In the genomic region with DNA sequence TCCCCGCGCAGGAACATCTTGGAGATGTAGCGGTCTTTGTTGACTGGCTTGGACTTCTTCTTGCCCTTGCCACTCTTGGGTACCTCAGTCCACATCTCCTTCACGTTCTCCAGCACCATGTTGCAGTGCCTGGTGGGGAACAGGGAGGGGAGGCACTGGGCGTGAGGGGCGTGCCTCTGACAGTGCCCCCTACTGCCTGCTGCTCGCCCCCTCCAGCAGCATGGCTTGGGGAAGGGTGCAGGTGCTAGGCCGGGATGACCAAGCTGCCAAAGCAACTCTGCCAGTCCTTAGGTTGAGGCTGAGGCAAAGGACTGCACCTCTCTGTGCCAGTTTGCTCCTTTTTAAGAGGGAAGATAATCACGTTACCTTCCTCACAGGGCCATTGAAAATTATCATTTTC, we compare ENCODE assay signal across 23 cellular contexts. TPM values are rescaled to one million over a fixed set of nuclear protein-coding genes. Genes with fewer than 3 reads are reported as not detected.
DNase-seq lines count a peak whose midpoint lies in the region; ATAC-seq, FAIRE-seq and TF ChIP-seq lines count a peak whose summit lies in the region.
"Had no signal": no experiment of that assay in that cellular context is flagged by ENCODE, and none has a peak within 500 bp of the region (broad histone marks: within the 10 kb centered on the region; RNA-seq: fewer than 3 reads in every experiment).

No MANE protein-coding gene starts in this region.

- H2AFZ ChIP-seq in HCT116 (ENCODE audit: low read depth, low read length, poor library complexity, severe bottlenecking) (no peak overlapping the region), GM12878 (ENCODE audit: control insufficient read depth, low read depth, low read length) (no peak overlapping the region), trophoblast cell (ENCODE audit: insufficient read depth, low read length, poor library complexity) (no peak overlapping the region)

- no peak overlapping the region for H3K14ac ChIP-seq in trophoblast cell (ENCODE audit: low read length)

- in situ Hi-C loops in GM12878 (cut with MboI): no loop called here

- H3K4ac ChIP-seq in trophoblast cell (ENCODE audit: low read depth, low read length): no peak overlapping the region

- ATAC-seq in HCT116: no peak
- ATAC-seq in GM12878: no peak
- no peak for ATAC-seq in SK-N-SH treated with all-trans-retinoic acid at 6 μM for 48 hours
- ATAC-seq: T-helper 17 cell had no signal

- H3K36me3 Mint-ChIP-seq in T-helper 2 cell treated with Interferon-gamma antibody and Interleukin-4, amounts not matched to agents 5 μg/mL and 100 μg/mL, for 36 hours (ENCODE audit: low read depth): peaks cover 48% of the 10 kb centered on the region

- H2BK5ac ChIP-seq in trophoblast cell (ENCODE audit: low read depth, low read length, poor library complexity): no peak overlapping the region

- H3K27ac Mint-ChIP-seq in T-helper 2 cell treated with Interferon-gamma antibody and Interleukin-4, amounts not matched to agents 5 μg/mL and 100 μg/mL, for 36 hours: no peak overlapping the region
- H3K27ac Mint-ChIP-seq: CD4-positive, CD25-positive, alpha-beta regulatory T cell; T-helper 17 cell had no signal

- peaks cover 42% of the 10 kb centered on the region for H3K79me2 ChIP-seq in HCT116 (ENCODE audit: insufficient read depth, low read length)
- peaks cover 17% of the 10 kb centered on the region for H3K79me2 ChIP-seq in GM12878 (ENCODE audit: control insufficient read depth, insufficient read depth, low read length)
- peaks cover 2% of the 10 kb centered on the region for H3K79me2 ChIP-seq in trophoblast cell (ENCODE audit: control insufficient read depth, insufficient read depth, low read length, poor library complexity)

- H3K9me2 ChIP-seq in HCT116 (ENCODE audit: insufficient read depth): no peaks in the 10 kb centered on the region

- no peak overlapping the region for H2BK12ac ChIP-seq in trophoblast cell (ENCODE audit: low read length)

- H3K27ac ChIP-seq in HCT116 (ENCODE audit: low read depth, low read length): no peak overlapping the region
- H3K27ac ChIP-seq in GM12878 (ENCODE audit: control insufficient read depth, insufficient read depth): no peak overlapping the region
- no peak overlapping the region for H3K27ac ChIP-seq in trophoblast cell (ENCODE audit: low read depth, low read length)
- H3K27ac ChIP-seq: Peyer's patch had no signal

- BruUV-seq in HCT116 (replicated peaks; lab: Mats Ljungman, UMichigan): no TSS peak
- BruUV-seq in GM12878 (replicated peaks; lab: Mats Ljungman, UMichigan): no TSS peak

- RAD21 ChIA-PET in HCT116 (lab: Charles Lee; ENCODE audit: low non-redundant PET in 1 of 2, low total read pairs in 2 of 2, uncharacterized antibody in 2 of 2, unreplicated experiment in 2 of 2): no interaction called here
- RAD21 ChIA-PET in GM12878 (lab: Charles Lee; ENCODE audit: unreplicated experiment): no interaction called here

- H3K27me3 ChIP-seq in HCT116 (ENCODE audit: insufficient read depth, low read length): no peaks in the 10 kb centered on the region
- no peaks in the 10 kb centered on the region for H3K27me3 ChIP-seq in GM12878 (replicated peaks in 1 of 2; ENCODE audit: control insufficient read depth in 2 of 2, insufficient read depth in 2 of 2, low read length in 1 of 2)
- H3K27me3 ChIP-seq in trophoblast cell (ENCODE audit: insufficient read depth, low read length): no peaks in the 10 kb centered on the region
- H3K27me3 ChIP-seq: Peyer's patch had no signal

- H4K20me1 ChIP-seq in HCT116 (ENCODE audit: insufficient read depth): no peaks in the 10 kb centered on the region; the same call in 1 of the 2 replicates
- H4K20me1 ChIP-seq in GM12878 (ENCODE audit: control insufficient read depth, insufficient read depth): no peaks in the 10 kb centered on the region; the same call in 1 of the 2 replicates

- H2BK120ac ChIP-seq in trophoblast cell (ENCODE audit: insufficient read depth, low read length, poor library complexity): no peak overlapping the region

- no peak overlapping the region for H3K4me3 Mint-ChIP-seq in T-helper 2 cell treated with Interferon-gamma antibody and Interleukin-4, amounts not matched to agents 5 μg/mL and 100 μg/mL, for 36 hours
- H3K4me3 Mint-ChIP-seq: T-helper 17 cell had no signal

- no peak for TF ChIP-seq EP300 in GM12878 (IDR thresholded peaks at IDR 0.05; ENCODE audit: borderline replicate concordance in 1 of 2, control insufficient read depth in 1 of 2, low read depth in 2 of 2, low read length in 2 of 2)

- H3K4me2 ChIP-seq in HCT116 (ENCODE audit: low read length) (no peak overlapping the region), GM12878 (ENCODE audit: control insufficient read depth, insufficient read depth) (no peak overlapping the region), trophoblast cell (ENCODE audit: low read length) (no peak overlapping the region)

- no peak overlapping the region for H2AK5ac ChIP-seq in trophoblast cell (ENCODE audit: low read length)

- peak; percentile 4 for TF ChIP-seq CTCF in GM12873 (IDR thresholded peaks at IDR 0.05; ENCODE audit: insufficient read depth, low read depth, low read length, missing control alignments)
- 0 out of 6 replicates have a peak, but pooled peaks of 2 of the 3 experiments have one; percentile 16 to 29 for TF ChIP-seq CTCF in HCT116 (IDR thresholded peaks at IDR 0.05 in 2 of 3, conservative IDR thresholded peaks at IDR 0.05 in 1 of 3; ENCODE audit: borderline replicate concordance in 1 of 3, insufficient read depth in 1 of 3, low read depth in 2 of 3, low read length in 2 of 3)
- TF ChIP-seq CTCF in GM12878 (IDR thresholded peaks at IDR 0.05 in 2 of 3, conservative IDR thresholded peaks at IDR 0.05 in 1 of 3; ENCODE audit: control insufficient read depth in 2 of 3, extremely low read depth in 1 of 3, insufficient read depth in 1 of 3, low read depth in 3 of 3, low read length in 3 of 3): no peak

- WGBS in GM12878 (ENCODE audit: insufficient coverage, insufficient replicate concordance, low lambda C conversion rate, missing lambda C conversion rate): 87% methylated on average over 9 of the region's 9 CpGs
- no CpG with 5 or more reads among the region's 9 CpGs for WGBS in trophoblast cell (ENCODE audit: extremely low coverage, insufficient coverage, insufficient read length)

- no peak for FAIRE-seq in GM12878 (lab: Jason Lieb, UNC)
- FAIRE-seq: GM19239 had no signal

- CTCF ChIA-PET in HCT116 (lab: Charles Lee) (no interaction called here), GM12878 (lab: Yijun Ruan, JAX) (interaction anchor here (0.6 to 3.8 kb wide), 4 partner anchors 8 to 184 kb away, joined by 3 to 22 read pairs (median 4); no protein-coding TSS in a partner anchor)

- no peak overlapping the region for H4K12ac ChIP-seq in trophoblast cell (ENCODE audit: low read depth, low read length)

- H3K9me3 ChIP-seq in HCT116 (ENCODE audit: control insufficient read depth in 1 of 2, insufficient read depth in 1 of 2, low read depth in 1 of 2, low read length in 2 of 2): no peaks in the 10 kb centered on the region
- H3K9me3 ChIP-seq in GM12878 (replicated peaks; ENCODE audit: control insufficient read depth, insufficient read depth, low read length): no peaks in the 10 kb centered on the region
- H3K9me3 ChIP-seq in trophoblast cell (ENCODE audit: insufficient read depth, low read depth, low read length): no peaks in the 10 kb centered on the region
- H3K9me3 ChIP-seq: Peyer's patch had no signal

- peaks cover 4% of the 10 kb centered on the region for H3K79me1 ChIP-seq in trophoblast cell (ENCODE audit: low read length)

- peaks cover 15% of the 10 kb centered on the region for H3K4me1 Mint-ChIP-seq in T-helper 2 cell treated with Interferon-gamma antibody and Interleukin-4, amounts not matched to agents 5 μg/mL and 100 μg/mL, for 36 hours (ENCODE audit: low read depth)

- H3K9ac ChIP-seq in HCT116 (ENCODE audit: low read length): no peak overlapping the region
- H3K9ac ChIP-seq in GM12878 (ENCODE audit: control insufficient read depth, insufficient read depth, low read length): no peak overlapping the region
- no peak overlapping the region for H3K9ac ChIP-seq in trophoblast cell (ENCODE audit: low read length)

- H3K4me1 ChIP-seq in HCT116 (ENCODE audit: control insufficient read depth in 1 of 2, insufficient read depth in 2 of 2, low read length in 2 of 2) (peaks cover 3 to 11% of the 10 kb centered on the region in 2 experiments; a peak in 3 of 4 replicates), GM12878 (ENCODE audit: control insufficient read depth, insufficient read depth, low read length) (peaks cover 3% of the 10 kb centered on the region), trophoblast cell (ENCODE audit: control insufficient read depth in 1 of 2, insufficient read depth in 2 of 2, low read length in 2 of 2) (no peaks in the 10 kb centered on the region)

- H3K9me3 Mint-ChIP-seq in T-helper 2 cell treated with Interferon-gamma antibody and Interleukin-4, amounts not matched to agents 5 μg/mL and 100 μg/mL, for 36 hours: no peaks in the 10 kb centered on the region

- SMC1A ChIA-PET in GM12878 (lab: Charles Lee; ENCODE audit: uncharacterized antibody, unreplicated experiment): interaction anchor here (2.1 to 2.4 kb wide), 2 partner anchors 11 to 30 kb away, joined by 5 to 9 read pairs; no protein-coding TSS in a partner anchor

- TF ChIP-seq POLR2A in HCT116 (IDR thresholded peaks at IDR 0.05; ENCODE audit: borderline replicate concordance, extremely low read depth, insufficient read depth, insufficient read length): no peak
- TF ChIP-seq POLR2A in GM12878 (IDR thresholded peaks at IDR 0.05; ENCODE audit: low read depth, low read length): peak; percentile 59

- DNase-seq in HCT116 (ENCODE audit: low read depth, low spot score) (no peak), GM12878 (ENCODE audit: low read depth, low spot score) (no peak), trophoblast cell (no peak), NCI-H2107 treated with DMSO at 0.1 percent for 48 hours (lab: John Stamatoyannopoulos, UW; ENCODE audit: unreplicated experiment) (no peak)
- no peak for DNase-seq in T-helper 2 cell treated with Interferon-gamma antibody and Interleukin-4, amounts not matched to agents 5 μg/mL and 100 μg/mL, for 36 hours (ENCODE audit: low spot score)
- DNase-seq: CD4-positive, CD25-positive, alpha-beta regulatory T cell; GOT3; MM.1S; NCI-H1048; NCI-H1417 treated with DMSO at 0.1 percent for 48 hours; NCI-H187 treated with DMSO at 0.1 percent for 48 hours; NCI-H226; NCI-H524; NCI-H774; Peyer's patch; Right ventricle myocardium superior; T-helper 17 cell had no signal

- POLR2A ChIA-PET in HCT116 (lab: Charles Lee): no interaction called here
- POLR2A ChIA-PET in GM12878 (lab: Charles Lee): interaction anchor here (0.6 to 0.7 kb wide), 2 partner anchors 14 to 18 kb away, joined by 3 read pairs; no protein-coding TSS in a partner anchor

- intact Hi-C loops in HCT116 (cut with micrococcal nuclease) (no loop called here), GM12878 (cut with micrococcal nuclease; ENCODE audit: unreplicated experiment) (no loop called here)

- TF ChIP-seq RAD21 in HCT116 (IDR thresholded peaks at IDR 0.05; ENCODE audit: low read depth): no peak
- TF ChIP-seq RAD21 in GM12878 (IDR thresholded peaks at IDR 0.05; ENCODE audit: insufficient read depth, low read depth, low read length): no peak

- H3K36me3 ChIP-seq in HCT116 (ENCODE audit: control insufficient read depth in 1 of 2, insufficient read depth in 2 of 2, low read length in 2 of 2) (peaks cover 23 to 44% of the 10 kb centered on the region in 2 experiments), GM12878 (ENCODE audit: control insufficient read depth in 2 of 2, insufficient read depth in 2 of 2, low read length in 1 of 2) (peaks cover 10 to 19% of the 10 kb centered on the region in 2 experiments), trophoblast cell (ENCODE audit: control insufficient read depth in 1 of 2, insufficient read depth in 2 of 2, low read length in 2 of 2) (peaks cover 38 to 49% of the 10 kb centered on the region in 2 experiments)

- H4K91ac ChIP-seq in trophoblast cell (ENCODE audit: low read depth, low read length): no peak overlapping the region

- no peaks in the 10 kb centered on the region for H3K27me3 Mint-ChIP-seq in T-helper 2 cell treated with Interferon-gamma antibody and Interleukin-4, amounts not matched to agents 5 μg/mL and 100 μg/mL, for 36 hours (ENCODE audit: low read depth)
- H3K27me3 Mint-ChIP-seq: CD4-positive, CD25-positive, alpha-beta regulatory T cell; T-helper 17 cell had no signal

- H3K23ac ChIP-seq in trophoblast cell (ENCODE audit: low read length): no peak overlapping the region

- H4K8ac ChIP-seq in trophoblast cell (ENCODE audit: low read depth, low read length): no peak overlapping the region

- no peak overlapping the region for H3K18ac ChIP-seq in trophoblast cell (ENCODE audit: low read length)

- no peak overlapping the region for H3K4me3 ChIP-seq in HCT116 (replicated peaks in 1 of 2; ENCODE audit: low read depth in 1 of 2, low read length in 2 of 2)
- no peak overlapping the region for H3K4me3 ChIP-seq in GM12878
- peak overlapping the region; percentile 59 for H3K4me3 ChIP-seq in trophoblast cell (ENCODE audit: low read depth, low read length)
- H3K4me3 ChIP-seq: Peyer's patch had no signal

RNA-seq across cellular contexts. Expression of a gene that starts 4.2 kb away (rescaled TPM):
- total RNA-seq in HCT116 (2021; ENCODE audit: unreplicated experiment) (927 TPM), GM12878 (2014; rRNA removed) (600 and 677 TPM in 2 replicates), GM12878 (2014; rRNA removed; fragmentation: Illumina TruSeq; extraction: Trizol) (526 and 536 TPM in 2 replicates), GM12878 (2021) (806 and 844 TPM in 2 replicates)
- 945 and 1,044 TPM in 2 replicates for polyA plus RNA-seq in HCT116 (2012)
- 19.1 and 20.3 TPM in 2 replicates for total RNA-seq in GM12878 (2013; cell fraction: nucleolus; rRNA removed)
- 1,217 TPM for polyA plus RNA-seq in GM12878 (2011; ENCODE audit: low read depth)
- polyA plus RNA-seq in GM12878 (2011; rRNA removed) (939 and 1,096 TPM in 2 replicates), GM12878 (2014; fragmentation: Illumina TruSeq; extraction: Trizol) (529 and 569 TPM in 2 replicates), GM12878 (2014; fragmentation: Nextera tagmentation; extraction: Ambion mirVana) (1,000 to 10,000 TPM; 3,237 to 3,621 TPM), GM12878 (2014; rRNA removed) (736 and 920 TPM in 2 replicates), GM12878 (2016; fragmentation: Nextera tagmentation; extraction: Ambion mirVana) (1,000 to 10,000 TPM; 1,262 to 1,451 TPM)
- 658 and 666 TPM in 2 replicates for polyA plus RNA-seq in GM12878 (2011; cell fraction: cytosol; rRNA removed)
- polyA plus RNA-seq in GM12878 (2011; cell fraction: nucleus; rRNA removed): 281 and 330 TPM in 2 replicates
- 408 and 604 TPM in 2 replicates for polyA plus RNA-seq in GM12878 (2012)
- polyA minus RNA-seq in GM12878 (2011; rRNA and poly(A)+ RNA removed): 108 and 145 TPM in 2 replicates
- 68.6 and 75.2 TPM in 2 replicates for polyA minus RNA-seq in GM12878 (2011; cell fraction: cytosol; rRNA and poly(A)+ RNA removed)
- polyA minus RNA-seq in GM12878 (2011; cell fraction: nucleus; rRNA and poly(A)+ RNA removed): 41.1 and 50.2 TPM in 2 replicates
- 1,318 and 1,337 TPM in 2 replicates for polyA plus RNA-seq in trophoblast cell (2013)

RNA-seq across cellular contexts. Expression of a gene that starts 4.9 kb away (rescaled TPM):
- total RNA-seq in HCT116 (2021; ENCODE audit: unreplicated experiment) (19.5 TPM), GM12878 (2014; rRNA removed) (17.5 and 19.4 TPM in 2 replicates), GM12878 (2014; rRNA removed; fragmentation: Illumina TruSeq; extraction: Trizol) (6.9 and 7.6 TPM in 2 replicates), GM12878 (2021) (22.6 and 23.9 TPM in 2 replicates)
- polyA plus RNA-seq in HCT116 (2012): 17.9 and 23.5 TPM in 2 replicates
- total RNA-seq in GM12878 (2013; cell fraction: nucleolus; rRNA removed): 10.1 and 11.3 TPM in 2 replicates
- polyA plus RNA-seq in GM12878 (2011; ENCODE audit: low read depth): 8.6 TPM
- polyA plus RNA-seq in GM12878 (2011; rRNA removed) (6.1 and 11.3 TPM in 2 replicates), GM12878 (2014; fragmentation: Illumina TruSeq; extraction: Trizol) (7.4 and 9.0 TPM in 2 replicates), GM12878 (2014; fragmentation: Nextera tagmentation; extraction: Ambion mirVana) (1 to 10 TPM; 1.1 to 1.7 TPM), GM12878 (2014; rRNA removed) (21.0 and 24.1 TPM in 2 replicates), GM12878 (2016; fragmentation: Nextera tagmentation; extraction: Ambion mirVana) (10 to 100 TPM; 11.1 to 12.6 TPM)
- polyA plus RNA-seq in GM12878 (2011; cell fraction: cytosol; rRNA removed): 21.2 and 21.3 TPM in 2 replicates
- polyA plus RNA-seq in GM12878 (2011; cell fraction: nucleus; rRNA removed): 61.2 and 61.4 TPM in 2 replicates
- polyA plus RNA-seq in GM12878 (2012): 13.0 and 16.8 TPM in 2 replicates
- polyA minus RNA-seq in GM12878 (2011; rRNA and poly(A)+ RNA removed): 9.5 and 15.0 TPM in 2 replicates
- polyA minus RNA-seq in GM12878 (2011; cell fraction: cytosol; rRNA and poly(A)+ RNA removed): 6.7 and 7.9 TPM in 2 replicates
- 9.9 and 10.3 TPM in 2 replicates for polyA minus RNA-seq in GM12878 (2011; cell fraction: nucleus; rRNA and poly(A)+ RNA removed)
- 10.0 and 10.1 TPM in 2 replicates for polyA plus RNA-seq in trophoblast cell (2013)

RNA-seq across cellular contexts. Expression of a gene that starts 19.6 kb away (rescaled TPM):
- total RNA-seq in HCT116 (2021; ENCODE audit: unreplicated experiment) (14.1 TPM), GM12878 (2014; rRNA removed) (14.5 and 17.8 TPM in 2 replicates), GM12878 (2014; rRNA removed; fragmentation: Illumina TruSeq; extraction: Trizol) (17.9 and 18.0 TPM in 2 replicates), GM12878 (2021) (22.1 and 25.6 TPM in 2 replicates)
- 9.9 and 10.3 TPM in 2 replicates for polyA plus RNA-seq in HCT116 (2012)
- 85.9 and 95.2 TPM in 2 replicates for total RNA-seq in GM12878 (2013; cell fraction: nucleolus; rRNA removed)
- polyA plus RNA-seq in GM12878 (2011; ENCODE audit: low read depth): 19.2 TPM
- polyA plus RNA-seq in GM12878 (2011; rRNA removed) (12.3 and 13.8 TPM in 2 replicates), GM12878 (2014; fragmentation: Illumina TruSeq; extraction: Trizol) (10.5 and 13.6 TPM in 2 replicates), GM12878 (2014; fragmentation: Nextera tagmentation; extraction: Ambion mirVana) (1 to 10 TPM; 1.7 TPM), GM12878 (2014; rRNA removed) (26.3 and 27.1 TPM in 2 replicates), GM12878 (2016; fragmentation: Nextera tagmentation; extraction: Ambion mirVana) (1 to 10 TPM; 4.2 to 5.4 TPM)
- polyA plus RNA-seq in GM12878 (2011; cell fraction: cytosol; rRNA removed): 9.7 and 14.7 TPM in 2 replicates
- 121 and 135 TPM in 2 replicates for polyA plus RNA-seq in GM12878 (2011; cell fraction: nucleus; rRNA removed)
- polyA plus RNA-seq in GM12878 (2012): 31.5 and 53.5 TPM in 2 replicates
- 19.0 and 34.2 TPM in 2 replicates for polyA minus RNA-seq in GM12878 (2011; rRNA and poly(A)+ RNA removed)
- 7.2 and 8.6 TPM in 2 replicates for polyA minus RNA-seq in GM12878 (2011; cell fraction: cytosol; rRNA and poly(A)+ RNA removed)
- 47.6 and 63.2 TPM in 2 replicates for polyA minus RNA-seq in GM12878 (2011; cell fraction: nucleus; rRNA and poly(A)+ RNA removed)
- polyA plus RNA-seq in trophoblast cell (2013): 0.60 and 0.99 TPM in 2 replicates
- total RNA-seq: LHCN-M2 had no signal

RNA-seq across cellular contexts. Expression of a gene that starts 43.1 kb away (rescaled TPM):
- 31.7 TPM for total RNA-seq in HCT116 (2021; ENCODE audit: unreplicated experiment)
- polyA plus RNA-seq in HCT116 (2012): 11.7 and 16.2 TPM in 2 replicates
- 42.3 and 45.5 TPM in 2 replicates for total RNA-seq in GM12878 (2013; cell fraction: nucleolus; rRNA removed)
- total RNA-seq in GM12878 (2014; rRNA removed): 23.6 and 26.4 TPM in 2 replicates
- total RNA-seq in GM12878 (2014; rRNA removed; fragmentation: Illumina TruSeq; extraction: Trizol): 8.3 and 11.0 TPM in 2 replicates
- 50.4 and 61.5 TPM in 2 replicates for total RNA-seq in GM12878 (2021)
- 8.0 TPM for polyA plus RNA-seq in GM12878 (2011; ENCODE audit: low read depth)
- polyA plus RNA-seq in GM12878 (2011; rRNA removed): 4.3 and 5.9 TPM in 2 replicates
- 10.1 and 12.8 TPM in 2 replicates for polyA plus RNA-seq in GM12878 (2011; cell fraction: cytosol; rRNA removed)
- 23.3 and 70.0 TPM in 2 replicates for polyA plus RNA-seq in GM12878 (2011; cell fraction: nucleus; rRNA removed)
- 20.2 and 20.5 TPM in 2 replicates for polyA plus RNA-seq in GM12878 (2012)
- 11.3 and 17.2 TPM in 2 replicates for polyA plus RNA-seq in GM12878 (2014; fragmentation: Illumina TruSeq; extraction: Trizol)
- polyA plus RNA-seq in GM12878 (2014; fragmentation: Nextera tagmentation; extraction: Ambion mirVana): 1 to 10 TPM; 2.5 to 7.1 TPM
- 25.3 and 31.3 TPM in 2 replicates for polyA plus RNA-seq in GM12878 (2014; rRNA removed)
- polyA plus RNA-seq in GM12878 (2016; fragmentation: Nextera tagmentation; extraction: Ambion mirVana): 10 to 100 TPM; 16.1 to 28.8 TPM
- polyA minus RNA-seq in GM12878 (2011; rRNA and poly(A)+ RNA removed): 6.6 and 15.0 TPM in 2 replicates
- polyA minus RNA-seq in GM12878 (2011; cell fraction: cytosol; rRNA and poly(A)+ RNA removed): 9.8 and 11.3 TPM in 2 replicates
- 5.2 and 19.3 TPM in 2 replicates for polyA minus RNA-seq in GM12878 (2011; cell fraction: nucleus; rRNA and poly(A)+ RNA removed)
- 21.9 and 23.0 TPM in 2 replicates for polyA plus RNA-seq in trophoblast cell (2013)

RNA-seq across cellular contexts. Expression of a gene that starts 45.6 kb away (rescaled TPM):
- total RNA-seq in HCT116 (2021; ENCODE audit: unreplicated experiment): 2.1 TPM
- 0.86 and 1.2 TPM in 2 replicates for polyA plus RNA-seq in HCT116 (2012)
- not detected in 2 replicates for total RNA-seq in GM12878 (2013; cell fraction: nucleolus; rRNA removed)
- 0.11 and 0.17 TPM in 2 replicates for total RNA-seq in GM12878 (2014; rRNA removed)
- not detected in 2 replicates for total RNA-seq in GM12878 (2014; rRNA removed; fragmentation: Illumina TruSeq; extraction: Trizol)
- total RNA-seq in GM12878 (2021): not detected in 2 replicates
- polyA plus RNA-seq in GM12878 (2011; ENCODE audit: low read depth): not detected
- 0.04 and 0.11 TPM in 2 replicates for polyA plus RNA-seq in GM12878 (2011; rRNA removed)
- polyA plus RNA-seq in GM12878 (2011; cell fraction: cytosol; rRNA removed): 0.15 and 0.17 TPM in 2 replicates
- polyA plus RNA-seq in GM12878 (2011; cell fraction: nucleus; rRNA removed): 0.15 and 0.16 TPM in 2 replicates
- polyA plus RNA-seq in GM12878 (2012): 0.07 and 0.08 TPM in 2 replicates
- 0.06 TPM in 1 of 2 replicates, not detected in the other for polyA plus RNA-seq in GM12878 (2014; fragmentation: Illumina TruSeq; extraction: Trizol)
- polyA plus RNA-seq in GM12878 (2014; fragmentation: Nextera tagmentation; extraction: Ambion mirVana): not detected
- 0.04 and 0.05 TPM in 2 replicates for polyA plus RNA-seq in GM12878 (2014; rRNA removed)
- polyA plus RNA-seq in GM12878 (2016; fragmentation: Nextera tagmentation; extraction: Ambion mirVana): under 1 TPM; 0.19 to 0.66 TPM
- polyA minus RNA-seq in GM12878 (2011; rRNA and poly(A)+ RNA removed): 0.10 and 0.15 TPM in 2 replicates
- not detected in 2 replicates for polyA minus RNA-seq in GM12878 (2011; cell fraction: cytosol; rRNA and poly(A)+ RNA removed)
- not detected in 2 replicates for polyA minus RNA-seq in GM12878 (2011; cell fraction: nucleus; rRNA and poly(A)+ RNA removed)
- polyA plus RNA-seq in trophoblast cell (2013): 0.01 and 0.03 TPM in 2 replicates
- total RNA-seq: A673; CD4-positive, CD25-positive, alpha-beta regulatory T cell; LHCN-M2; Peyer's patch; Right ventricle myocardium superior; T-helper 17 cell had no signal
- polyA plus RNA-seq: BJ; CD4-positive, CD25-positive, alpha-beta regulatory T cell had no signal

Comparison
In these comparisons a context has a peak if more than half of its experiments do, and no peak if none do; other contexts are left out.
1. CTCF ChIP-seq: peak in GM12873 (single experiment) and HCT116 (2 of 3); none in GM12878 (0 of 3).